ENCODE assay signal across 16 cellular contexts in the genomic region with DNA sequence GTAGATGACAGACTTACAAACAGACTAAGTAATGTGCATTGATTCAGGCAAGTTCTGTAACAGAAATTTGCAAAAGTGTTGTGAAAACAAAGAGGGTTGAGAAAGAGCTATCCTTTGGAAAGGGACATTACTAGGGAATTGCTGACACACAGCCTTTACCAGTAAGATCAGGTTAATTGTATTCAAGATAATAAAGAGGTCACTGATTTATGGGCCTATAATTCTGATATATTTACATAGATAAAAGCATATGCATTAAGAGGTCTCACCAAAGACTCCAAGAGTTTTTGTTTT.
DNase-seq lines count a peak whose midpoint lies in the region; ATAC-seq and TF ChIP-seq lines count a peak whose summit lies in the region.
"Had no signal": no experiment of that assay in that cellular context is flagged by ENCODE, and none has a peak within 500 bp of the region (broad histone marks: within the 10 kb centered on the region; RNA-seq: fewer than 3 reads in every experiment).

No MANE protein-coding gene starts in this region.

- H3K4me3 Mint-ChIP-seq in activated naive CD4-positive, alpha-beta T cell treated with anti-CD3 and anti-CD28 coated beads, Interleukin-2, amount 10 ng/mL, durations not matched to agents 7 days and 5 days = no peak overlapping the region
- peak overlapping the region; percentile 67 for H3K4me3 Mint-ChIP-seq in activated T-helper 17 cell treated with anti-CD3 and anti-CD28 coated beads, Interleukin-2, amount 50 U/mL, for 72 hours
- H3K4me3 Mint-ChIP-seq: HFFc6 had no signal

- peak overlapping the region; percentile 98 for H3K27ac Mint-ChIP-seq in activated naive CD4-positive, alpha-beta T cell treated with anti-CD3 and anti-CD28 coated beads, Interleukin-2, amount 10 ng/mL, durations not matched to agents 7 days and 5 days
- H3K27ac Mint-ChIP-seq in activated T-helper 17 cell treated with anti-CD3 and anti-CD28 coated beads, Interleukin-2, amount 50 U/mL, for 72 hours = peak overlapping the region; percentile 86
- H3K27ac Mint-ChIP-seq: HFFc6 had no signal

- no peaks in the 10 kb centered on the region for H3K27me3 Mint-ChIP-seq in activated naive CD4-positive, alpha-beta T cell treated with anti-CD3 and anti-CD28 coated beads, Interleukin-2, amount 10 ng/mL, durations not matched to agents 7 days and 5 days
- no peaks in the 10 kb centered on the region for H3K27me3 Mint-ChIP-seq in activated T-helper 17 cell treated with anti-CD3 and anti-CD28 coated beads, Interleukin-2, amount 50 U/mL, for 72 hours

- peak overlapping the region; percentile 12 for H3K27ac ChIP-seq in subcutaneous abdominal adipose tissue (ENCODE audit: low read depth, low read length)
- H3K27ac ChIP-seq in right cardiac atrium (ENCODE audit: low read length) = no peak overlapping the region
- H3K27ac ChIP-seq: pancreas, SJCRH30, uterus had no signal

- H3K36me3 ChIP-seq in subcutaneous abdominal adipose tissue (ENCODE audit: control insufficient read depth in 5 of 5, insufficient read depth in 5 of 5, low read length in 5 of 5) = no peaks in the 10 kb centered on the region
- H3K36me3 ChIP-seq: pancreas, SJCRH30, uterus had no signal

- H3K9ac ChIP-seq in subcutaneous abdominal adipose tissue (ENCODE audit: low read length in 5 of 5) = no peak overlapping the region

- TF ChIP-seq CTCF in fibroblast of villous mesenchyme (IDR thresholded peaks at IDR 0.05; ENCODE audit: insufficient read depth, low read depth, low read length) = no peak

- no peak for DNase-seq in activated naive CD4-positive, alpha-beta T cell treated with anti-CD3 and anti-CD28 coated beads, Interleukin-2, amount 10 ng/mL, durations not matched to agents 7 days and 5 days
- no peak for DNase-seq in activated naive CD4-positive, alpha-beta T cell (lab: John Stamatoyannopoulos, UW)
- DNase-seq in fibroblast of villous mesenchyme (ENCODE audit: low read depth) (peak; percentile 59), NCI-H526 (lab: John Stamatoyannopoulos, UW) (no peak), right cardiac atrium (no peak), HCEC 1CT (no peak)
- DNase-seq: activated CD8-positive, alpha-beta memory T cell treated with anti-CD3 and anti-CD28 coated beads for 24 hours; amniotic stem cell; DMS 273 treated with DMSO at 0.1 percent for 48 hours; glutamatergic neuron; HFFc6; pancreas; uterus had no signal

- H3K9me3 ChIP-seq in subcutaneous abdominal adipose tissue (ENCODE audit: control insufficient read depth in 5 of 5, low read length in 5 of 5) (no peaks in the 10 kb centered on the region), right cardiac atrium (ENCODE audit: control insufficient read depth, low read length) (no peaks in the 10 kb centered on the region)
- H3K9me3 ChIP-seq: pancreas, SJCRH30, uterus had no signal

- H3K9me3 Mint-ChIP-seq in activated naive CD4-positive, alpha-beta T cell treated with anti-CD3 and anti-CD28 coated beads, Interleukin-2, amount 10 ng/mL, durations not matched to agents 7 days and 5 days = no peaks in the 10 kb centered on the region
- H3K9me3 Mint-ChIP-seq in activated T-helper 17 cell treated with anti-CD3 and anti-CD28 coated beads, Interleukin-2, amount 50 U/mL, for 72 hours = no peaks in the 10 kb centered on the region
- H3K9me3 Mint-ChIP-seq: HFFc6 had no signal

- H3K36me3 Mint-ChIP-seq in activated naive CD4-positive, alpha-beta T cell treated with anti-CD3 and anti-CD28 coated beads, Interleukin-2, amount 10 ng/mL, durations not matched to agents 7 days and 5 days = peaks cover 41% of the 10 kb centered on the region
- H3K36me3 Mint-ChIP-seq in activated T-helper 17 cell treated with anti-CD3 and anti-CD28 coated beads, Interleukin-2, amount 50 U/mL, for 72 hours (ENCODE audit: low read depth) = peaks cover 9% of the 10 kb centered on the region

- intact Hi-C loops in right cardiac atrium (cut with DNase I) = no loop called here

- H3K4me1 ChIP-seq in subcutaneous abdominal adipose tissue (ENCODE audit: control insufficient read depth in 5 of 5, insufficient read depth in 5 of 5, low read length in 5 of 5) (peaks cover 7 to 43% (median 32%) of the 10 kb centered on the region in 5 donors), right cardiac atrium (ENCODE audit: control insufficient read depth, insufficient read depth, low read length) (peaks cover 13% of the 10 kb centered on the region)
- H3K4me1 ChIP-seq: uterus had no signal

- CTCF ChIA-PET in activated naive CD4-positive, alpha-beta T cell treated with anti-CD3 and anti-CD28 coated beads, Interleukin-2, amount 10 ng/mL, durations not matched to agents 7 days and 5 days (lab: Charles Lee) = interaction anchor here (1.4 to 1.6 kb wide), 2 partner anchors 134 to 139 kb away, joined by 3 to 4 read pairs; a partner anchor contains a TSS

- H3K27me3 ChIP-seq in subcutaneous abdominal adipose tissue (ENCODE audit: control insufficient read depth in 5 of 5, insufficient read depth in 4 of 5, low read length in 5 of 5) = peaks cover 0 to 3% (median 0%) of the 10 kb centered on the region in 5 donors
- H3K27me3 ChIP-seq in right cardiac atrium (ENCODE audit: control insufficient read depth, insufficient read depth) = no peaks in the 10 kb centered on the region
- H3K27me3 ChIP-seq: pancreas, SJCRH30, uterus had no signal

- peaks cover 72% of the 10 kb centered on the region for H3K4me1 Mint-ChIP-seq in activated naive CD4-positive, alpha-beta T cell treated with anti-CD3 and anti-CD28 coated beads, Interleukin-2, amount 10 ng/mL, durations not matched to agents 7 days and 5 days
- peaks cover 52% of the 10 kb centered on the region for H3K4me1 Mint-ChIP-seq in activated T-helper 17 cell treated with anti-CD3 and anti-CD28 coated beads, Interleukin-2, amount 50 U/mL, for 72 hours

- no peak overlapping the region for H3K4me3 ChIP-seq in fibroblast of villous mesenchyme (ENCODE audit: low read depth, low read length)
- H3K4me3 ChIP-seq in subcutaneous abdominal adipose tissue (ENCODE audit: low read depth in 1 of 5, low read length in 5 of 5) = no peak overlapping the region
- H3K4me3 ChIP-seq in right cardiac atrium (ENCODE audit: low read length) = no peak overlapping the region
- H3K4me3 ChIP-seq: pancreas, SJCRH30, uterus had no signal

- ATAC-seq in activated T-helper 17 cell treated with anti-CD3 and anti-CD28 coated beads, Interleukin-2, amount 50 U/mL, for 72 hours (replicated peaks) = no peak
- ATAC-seq in right cardiac atrium = no peak
- ATAC-seq: pancreas had no signal
